In the genomic region with DNA sequence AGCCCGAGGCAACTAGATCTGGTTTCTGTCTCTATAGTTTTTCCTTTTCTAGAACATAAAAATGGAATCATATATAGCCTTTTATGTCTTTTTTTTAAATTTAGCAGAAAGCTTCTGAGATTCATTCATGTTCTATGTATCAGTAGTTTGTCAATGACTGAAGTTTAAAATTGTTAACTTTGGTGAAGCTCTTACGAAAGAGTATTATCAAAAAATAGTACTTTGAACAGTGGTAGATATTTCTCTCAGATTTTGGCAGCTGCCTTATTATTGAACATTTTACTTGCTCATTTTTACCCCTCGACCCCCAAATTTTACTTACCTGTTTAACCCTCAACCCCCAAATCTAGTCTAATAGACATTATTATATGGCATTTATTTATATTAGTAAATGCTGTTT, we compare ENCODE assay signal across 18 cellular contexts. TPM values are rescaled to one million over a fixed set of nuclear protein-coding genes. Genes with fewer than 3 reads are reported as not detected.
A peak's percentile ranks its signal among the peaks of the same experiment; 100 is the strongest.
DNase-seq lines count a peak whose midpoint lies in the region; ATAC-seq, FAIRE-seq and TF ChIP-seq lines count a peak whose summit lies in the region.
"Had no signal": no experiment of that assay in that cellular context is flagged by ENCODE, and none has a peak within 500 bp of the region (broad histone marks: within the 10 kb centered on the region; RNA-seq: fewer than 3 reads in every experiment).

No MANE protein-coding gene starts in this region.

- H3K27ac ChIP-seq in RWPE2 (ENCODE audit: poor library complexity, severe bottlenecking) (peak overlapping the region; percentile 1), keratinocyte (ENCODE audit: control insufficient read depth, insufficient read depth, low read length) (peak overlapping the region; percentile 78), coronary artery (no peak overlapping the region)
- H3K27ac ChIP-seq: KMS-11, RWPE1 had no signal

- dilution Hi-C loops in keratinocyte (cut with MboI; ENCODE audit: extremely low pct_ligation_motif_present, low sequenced_read_pairs) = no loop called here

- H3K9me1 ChIP-seq in keratinocyte (ENCODE audit: control insufficient read depth, extremely low read depth, insufficient read depth, low read length) = peaks cover 2% of the 10 kb centered on the region

- no peaks in the 10 kb centered on the region for H3K9me3 Mint-ChIP-seq in natural killer cell
- no peaks in the 10 kb centered on the region for H3K9me3 Mint-ChIP-seq in natural killer cell treated with Interleukin-12 subunit alpha and Interleukin-12 subunit beta and Interleukin-15 and Interleukin-18, amount 100 ng/mL, for 72 hours

- peaks cover 97% of the 10 kb centered on the region for H3K79me2 ChIP-seq in keratinocyte (ENCODE audit: control insufficient read depth, insufficient read depth, low read length)

- no peak for FAIRE-seq in keratinocyte (lab: Jason Lieb, UNC)
- FAIRE-seq: G401.6 had no signal

- H3K4me3 ChIP-seq in RWPE2 (ENCODE audit: severe bottlenecking) (no peak overlapping the region), keratinocyte (ENCODE audit: control insufficient read depth in 2 of 3, extremely low read depth in 1 of 3, insufficient read depth in 2 of 3, low read depth in 1 of 3, low read length in 3 of 3) (no peak overlapping the region), coronary artery (no peak overlapping the region)

- peak overlapping the region; percentile 50 for H3K4me3 Mint-ChIP-seq in natural killer cell
- no peak overlapping the region for H3K4me3 Mint-ChIP-seq in natural killer cell treated with Interleukin-12 subunit alpha and Interleukin-12 subunit beta and Interleukin-15 and Interleukin-18, amount 100 ng/mL, for 72 hours

- no peak overlapping the region for H3K4me2 ChIP-seq in keratinocyte (ENCODE audit: control insufficient read depth, extremely low read depth, insufficient read depth, low read depth, low read length)
- H3K4me2 ChIP-seq: KMS-11 had no signal

- H3K4me1 Mint-ChIP-seq in natural killer cell = peaks cover 78 to 82% of the 10 kb centered on the region in 2 donors
- peaks cover 56 to 60% of the 10 kb centered on the region in 2 donors for H3K4me1 Mint-ChIP-seq in natural killer cell treated with Interleukin-12 subunit alpha and Interleukin-12 subunit beta and Interleukin-15 and Interleukin-18, amount 100 ng/mL, for 72 hours (ENCODE audit: low read depth in 2 of 2)

- H3K9me3 ChIP-seq in RWPE2 (ENCODE audit: severe bottlenecking) (no peaks in the 10 kb centered on the region), keratinocyte (ENCODE audit: control insufficient read depth, low read depth, low read length) (no peaks in the 10 kb centered on the region)

- H4K20me1 ChIP-seq in keratinocyte (ENCODE audit: control insufficient read depth, extremely low read depth, insufficient read depth, low read length) = peaks cover 8% of the 10 kb centered on the region

- intact Hi-C loops in natural killer cell (cut with micrococcal nuclease) = no loop called here

- H3K27me3 Mint-ChIP-seq in natural killer cell (ENCODE audit: low read depth in 2 of 2) = no peaks in the 10 kb centered on the region
- no peaks in the 10 kb centered on the region for H3K27me3 Mint-ChIP-seq in natural killer cell treated with Interleukin-12 subunit alpha and Interleukin-12 subunit beta and Interleukin-15 and Interleukin-18, amount 100 ng/mL, for 72 hours

- TF ChIP-seq CTCF in natural killer cell (IDR thresholded peaks at IDR 0.05) (no peak), RWPE2 (IDR thresholded peaks at IDR 0.05; ENCODE audit: poor library complexity, severe bottlenecking) (no peak), keratinocyte (optimal IDR thresholded peaks at IDR 0.05 in 1 of 3, IDR thresholded peaks at IDR 0.05 in 1 of 3, conservative IDR thresholded peaks at IDR 0.05 in 1 of 3; ENCODE audit: extremely low read depth in 1 of 3, insufficient read depth in 2 of 3, low read length in 3 of 3) (no peak), coronary artery (IDR thresholded peaks at IDR 0.05) (no peak)

- ATAC-seq in natural killer cell (no peak), RWPE2 (ENCODE audit: low read depth) (no peak)
- no peak for ATAC-seq in natural killer cell treated with Interleukin-12 subunit alpha and Interleukin-12 subunit beta and Interleukin-15 and Interleukin-18, amount 100 ng/mL, for 72 hours

- H3K4me1 ChIP-seq in RWPE2 (ENCODE audit: insufficient read depth, poor library complexity, severe bottlenecking) = peaks cover 19% of the 10 kb centered on the region
- H3K4me1 ChIP-seq in keratinocyte (ENCODE audit: control insufficient read depth, extremely low read depth, insufficient read depth, low read length) = peaks cover 14% of the 10 kb centered on the region

- DNase-seq in natural killer cell = no peak
- DNase-seq in natural killer cell treated with Interleukin-12 subunit alpha and Interleukin-12 subunit beta and Interleukin-15 and Interleukin-18, amount 100 ng/mL, for 72 hours (ENCODE audit: low spot score) = no peak
- no peak for DNase-seq in RWPE2 (ENCODE audit: low spot score)
- DNase-seq in keratinocyte (ENCODE audit: low read depth, low spot score) = no peak
- no peak for DNase-seq in coronary artery (ENCODE audit: low spot score)
- DNase-seq in A172 (ENCODE audit: low spot score) = no peak
- DNase-seq in effector CD4-positive, alpha-beta T cell = no peak
- DNase-seq: C1 segment of cervical spinal cord, COR-L47, DMS 273 treated with DMSO at 0.1 percent for 48 hours, DND-41, NCI-H1048, NCI-H1436, NCI-H1930, NCI-H524 had no signal

- no peak overlapping the region for H2AFZ ChIP-seq in keratinocyte (ENCODE audit: control insufficient read depth, low read length)

- H3K27ac Mint-ChIP-seq in natural killer cell = peak overlapping the region; percentile 34 to 35
- no peak overlapping the region for H3K27ac Mint-ChIP-seq in natural killer cell treated with Interleukin-12 subunit alpha and Interleukin-12 subunit beta and Interleukin-15 and Interleukin-18, amount 100 ng/mL, for 72 hours

- no peaks in the 10 kb centered on the region for H3K27me3 ChIP-seq in RWPE2 (ENCODE audit: insufficient read depth, poor library complexity, severe bottlenecking)
- H3K27me3 ChIP-seq in keratinocyte (ENCODE audit: control insufficient read depth, extremely low read depth, insufficient read depth, low read length) = no peaks in the 10 kb centered on the region

- no peaks in the 10 kb centered on the region for H3K36me3 Mint-ChIP-seq in natural killer cell
- H3K36me3 Mint-ChIP-seq in natural killer cell treated with Interleukin-12 subunit alpha and Interleukin-12 subunit beta and Interleukin-15 and Interleukin-18, amount 100 ng/mL, for 72 hours = peaks cover 6% of the 10 kb centered on the region

- no peaks in the 10 kb centered on the region for H3K36me3 ChIP-seq in RWPE2 (ENCODE audit: low read depth)
- H3K36me3 ChIP-seq in keratinocyte (ENCODE audit: control insufficient read depth in 2 of 2, extremely low read depth in 1 of 2, insufficient read depth in 2 of 2, low read length in 2 of 2) = peaks cover 0 to 4% of the 10 kb centered on the region in 2 experiments

- no peak overlapping the region for H3K9ac ChIP-seq in keratinocyte (ENCODE audit: control insufficient read depth, extremely low read depth, insufficient read depth, low read length)
- H3K9ac ChIP-seq: KMS-11 had no signal

RNA-seq across cellular contexts. Expression of a gene that starts 10.2 kb away (rescaled TPM):
- total RNA-seq in natural killer cell = 100 to 1,000 TPM; 137 to 153 (median 145) TPM
- total RNA-seq in natural killer cell treated with Interleukin-12 subunit alpha and Interleukin-12 subunit beta and Interleukin-15 and Interleukin-18, amount 100 ng/mL, for 72 hours = 10 to 100 TPM; 56.8 to 71.2 TPM
- polyA plus RNA-seq in keratinocyte = 21.4 to 26.0 TPM (median 23.4 TPM) in 3 replicates
- polyA plus RNA-seq in keratinocyte (2011; ENCODE audit: low read depth) = 48.9 TPM
- 8.9 and 16.8 TPM in 2 replicates for polyA plus RNA-seq in keratinocyte (2011; cell fraction: cytosol; rRNA removed)
- 36.2 and 42.3 TPM in 2 replicates for polyA plus RNA-seq in keratinocyte (2011; cell fraction: nucleus; rRNA removed)
- 14.4 and 18.6 TPM in 2 replicates for polyA plus RNA-seq in keratinocyte (2012; ENCODE audit: low replicate concordance)
- 44.4 to 137 TPM (median 75.1 TPM) in 3 replicates for polyA minus RNA-seq in keratinocyte
- 14.0 TPM for polyA minus RNA-seq in keratinocyte (2011; cell fraction: cytosol; rRNA and poly(A)+ RNA removed)
- polyA minus RNA-seq in keratinocyte (2011; cell fraction: nucleus; rRNA and poly(A)+ RNA removed) = 54.3 and 109 TPM in 2 replicates
- total RNA-seq in A172 (2014; rRNA removed; shearing (Covaris generic)) = 12.3 and 12.9 TPM in 2 replicates

Comparison
In these comparisons a context has a peak if more than half of its experiments do, and no peak if none do; other contexts are left out.
1. H3K27ac Mint-ChIP-seq: peak in natural killer cell (2 of 2); none in natural killer cell treated with Interleukin-12 subunit alpha and Interleukin-12 subunit beta and Interleukin-15 and Interleukin-18, amount 100 ng/mL, for 72 hours (0 of 2).
2. H3K27ac ChIP-seq: peak in RWPE2 (single experiment) and keratinocyte (single experiment); none in coronary artery (0 of 2).